Comparison of ENCODE assay signal across 10 cellular contexts in the genomic region with DNA sequence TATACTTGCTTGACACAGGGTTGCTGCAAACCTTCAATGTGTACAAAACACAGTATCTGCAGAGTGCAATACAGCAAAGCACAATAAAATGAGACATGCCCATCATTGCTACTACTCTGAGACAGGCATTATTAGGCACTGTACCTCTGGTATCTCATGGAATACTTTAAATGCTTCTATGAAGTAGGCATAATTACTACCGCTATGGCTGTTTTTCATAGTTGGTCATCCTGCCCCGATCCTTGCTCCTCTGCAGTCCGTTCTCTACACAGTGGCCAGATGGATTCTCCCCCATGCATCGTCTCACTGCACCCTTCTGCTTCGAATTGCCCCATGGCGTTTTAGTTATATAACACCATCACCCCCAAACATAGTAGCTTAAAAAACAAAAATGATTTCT.
"Had no signal": no experiment of that assay in that cellular context is flagged by ENCODE, and none has a peak within 500 bp of the region (broad histone marks: within the 10 kb centered on the region; RNA-seq: fewer than 3 reads in every experiment).

No MANE protein-coding gene starts in this region.

- H3K9me3 Mint-ChIP-seq: HFFc6 had no signal

- H3K27ac ChIP-seq: GM23248, HL-60 had no signal

- H3K4me1 ChIP-seq: HAP-1 had no signal

- DNase-seq: GM23248, GOT3, H7, HFFc6, KBM-7 had no signal

- H3K4me3 ChIP-seq: GM23248, HAP-1 had no signal

- H3K4me3 Mint-ChIP-seq: HFFc6, IgD-negative memory B cell had no signal

- H3K9ac ChIP-seq: GM23248 had no signal

- H3K36me3 ChIP-seq: HAP-1 had no signal

- ATAC-seq: HCT116, HepG2 had no signal

- H3K9me3 ChIP-seq: HAP-1 had no signal

- H3K27ac Mint-ChIP-seq: HFFc6, IgD-negative memory B cell had no signal

- H2AFZ ChIP-seq: GM23248 had no signal
